In genomic region chr14:24082411-24083080, GRCh38 we compare ENCODE assay signal across 17 cellular contexts. TPM values are rescaled to one million over a fixed set of nuclear protein-coding genes. Genes with fewer than 3 reads are reported as not detected.
A peak's percentile ranks its signal among the peaks of the same experiment; 100 is the strongest.
DNase-seq lines count a peak whose midpoint lies in the region; ATAC-seq and TF ChIP-seq lines count a peak whose summit lies in the region.
"Had no signal": no experiment of that assay in that cellular context is flagged by ENCODE, and none has a peak within 500 bp of the region (broad histone marks: within the 10 kb centered on the region; RNA-seq: fewer than 3 reads in every experiment).

No MANE protein-coding gene starts in this region.

- H3K27ac Mint-ChIP-seq in activated CD4-positive, alpha-beta T cell treated with anti-CD3 and anti-CD28 coated beads, Interleukin-2, amount 10 ng/mL, durations not matched to agents 24 days and 14 days, result peak overlapping the region; percentile 77
- peak overlapping the region in 2 of 3 donors; percentile 76 to 94 for H3K27ac Mint-ChIP-seq in IgD-negative memory B cell
- H3K27ac Mint-ChIP-seq in central memory CD8-positive, alpha-beta T cell (ENCODE audit: low read depth), result peak overlapping the region; percentile 83
- H3K27ac Mint-ChIP-seq in neural crest cell (ENCODE audit: unreplicated experiment), result no peak overlapping the region

- peak overlapping the region; percentile 84 for H3K4me3 Mint-ChIP-seq in activated CD4-positive, alpha-beta T cell treated with anti-CD3 and anti-CD28 coated beads, Interleukin-2, amount 10 ng/mL, durations not matched to agents 24 days and 14 days
- peak overlapping the region; percentile 83 to 94 (median 88) for H3K4me3 Mint-ChIP-seq in IgD-negative memory B cell
- H3K4me3 Mint-ChIP-seq in central memory CD8-positive, alpha-beta T cell, result peak overlapping the region; percentile 83
- H3K4me3 Mint-ChIP-seq in neural crest cell, result peak overlapping the region; percentile 87

- peaks cover 6% of the 10 kb centered on the region for H3K27me3 Mint-ChIP-seq in activated CD4-positive, alpha-beta T cell treated with anti-CD3 and anti-CD28 coated beads, Interleukin-2, amount 10 ng/mL, durations not matched to agents 24 days and 14 days
- H3K27me3 Mint-ChIP-seq in IgD-negative memory B cell (no peaks in the 10 kb centered on the region), neural crest cell (ENCODE audit: low read depth) (peaks cover 68% of the 10 kb centered on the region)
- H3K27me3 Mint-ChIP-seq in central memory CD8-positive, alpha-beta T cell, result no peaks in the 10 kb centered on the region

- H3K4me1 Mint-ChIP-seq in activated CD4-positive, alpha-beta T cell treated with anti-CD3 and anti-CD28 coated beads, Interleukin-2, amount 10 ng/mL, durations not matched to agents 24 days and 14 days, result peaks cover 16% of the 10 kb centered on the region
- H3K4me1 Mint-ChIP-seq in IgD-negative memory B cell (peaks cover 15 to 25% (median 23%) of the 10 kb centered on the region in 3 donors), neural crest cell (peaks cover 35% of the 10 kb centered on the region)
- peaks cover 23% of the 10 kb centered on the region for H3K4me1 Mint-ChIP-seq in central memory CD8-positive, alpha-beta T cell

- no peak for ATAC-seq in central memory CD8-positive, alpha-beta T cell (replicated peaks; ENCODE audit: extremely low read depth, poor library complexity, severe bottlenecking)

- DNase-seq in activated CD4-positive, alpha-beta T cell treated with anti-CD3 and anti-CD28 coated beads, Interleukin-2, amount 10 ng/mL, durations not matched to agents 24 days and 14 days, result no peak
- no peak for DNase-seq in activated CD4-positive, alpha-beta T cell treated with anti-CD3 and anti-CD28 coated beads, Interleukin-2, amount 50 U/mL, for 4 hours
- no peak for DNase-seq in central memory CD8-positive, alpha-beta T cell (ENCODE audit: low spot score in 2 of 2)
- DNase-seq in neural crest cell (ENCODE audit: low read depth, low spot score) (no peak), DMS 273 (lab: John Stamatoyannopoulos, UW; ENCODE audit: unreplicated experiment) (no peak), GOT3 (lab: John Stamatoyannopoulos, UW) (no peak)
- DNase-seq in stimulated activated CD4-positive, alpha-beta T cell treated with anti-CD3 and anti-CD28 coated beads, Interleukin-2, amount 100 ng/mL, for 48 hours, result no peak
- DNase-seq: activated CD8-positive, alpha-beta memory T cell treated with anti-CD3 and anti-CD28 coated beads, Interleukin-2, amount 50 U/mL, for 4 hours; COR-L47; cortex of kidney; NCI-H1436; NCI-H510A treated with DMSO at 0.1 percent for 48 hours; OCI-M1 had no signal

- no peak for TF ChIP-seq CTCF in neural crest cell (conservative IDR thresholded peaks at IDR 0.05)

- no peaks in the 10 kb centered on the region for H3K9me3 Mint-ChIP-seq in activated CD4-positive, alpha-beta T cell treated with anti-CD3 and anti-CD28 coated beads, Interleukin-2, amount 10 ng/mL, durations not matched to agents 24 days and 14 days
- no peaks in the 10 kb centered on the region for H3K9me3 Mint-ChIP-seq in IgD-negative memory B cell
- no peaks in the 10 kb centered on the region for H3K9me3 Mint-ChIP-seq in central memory CD8-positive, alpha-beta T cell
- H3K9me3 Mint-ChIP-seq in neural crest cell, result no peaks in the 10 kb centered on the region

- no peaks in the 10 kb centered on the region for H3K36me3 Mint-ChIP-seq in activated CD4-positive, alpha-beta T cell treated with anti-CD3 and anti-CD28 coated beads, Interleukin-2, amount 10 ng/mL, durations not matched to agents 24 days and 14 days (ENCODE audit: low read depth)
- no peaks in the 10 kb centered on the region for H3K36me3 Mint-ChIP-seq in IgD-negative memory B cell
- peaks cover 7% of the 10 kb centered on the region for H3K36me3 Mint-ChIP-seq in central memory CD8-positive, alpha-beta T cell (ENCODE audit: insufficient read depth)
- H3K36me3 Mint-ChIP-seq in neural crest cell (ENCODE audit: low read depth), result no peaks in the 10 kb centered on the region

- intact Hi-C loops in activated CD4-positive, alpha-beta T cell treated with anti-CD3 and anti-CD28 coated beads, Interleukin-2, amount 10 ng/mL, durations not matched to agents 24 days and 14 days (cut with micrococcal nuclease), result no loop called here

RNA-seq across cellular contexts. Expression of gene CPNE6, which starts 11.2 kb away (rescaled TPM):
- total RNA-seq in activated CD4-positive, alpha-beta T cell treated with anti-CD3 and anti-CD28 coated beads, Interleukin-2, amount 10 ng/mL, durations not matched to agents 24 days and 14 days, result not detected in 2 replicates
- not detected for polyA plus RNA-seq in IgD-negative memory B cell
- not detected in 2 replicates for total RNA-seq in neural crest cell
- total RNA-seq: SK-MEL-5 had no signal
- polyA plus RNA-seq: A549, heart left ventricle had no signal

RNA-seq across cellular contexts. Expression of gene PCK2, which starts 11.6 kb away (rescaled TPM):
- total RNA-seq in activated CD4-positive, alpha-beta T cell treated with anti-CD3 and anti-CD28 coated beads, Interleukin-2, amount 10 ng/mL, durations not matched to agents 24 days and 14 days, result 63.6 and 64.2 TPM in 2 replicates
- 50.2 TPM for polyA plus RNA-seq in IgD-negative memory B cell
- total RNA-seq in neural crest cell, result 26.1 and 26.7 TPM in 2 replicates

RNA-seq across cellular contexts. Expression of gene CARMIL3, which starts 30.7 kb away (rescaled TPM):
- 1.3 and 1.5 TPM in 2 replicates for total RNA-seq in activated CD4-positive, alpha-beta T cell treated with anti-CD3 and anti-CD28 coated beads, Interleukin-2, amount 10 ng/mL, durations not matched to agents 24 days and 14 days
- 0.35 TPM for polyA plus RNA-seq in IgD-negative memory B cell
- total RNA-seq in neural crest cell, result 9.3 and 9.4 TPM in 2 replicates

RNA-seq across cellular contexts. Expression of gene DCAF11, which starts 32.0 kb away (rescaled TPM):
- 55.8 and 57.3 TPM in 2 replicates for total RNA-seq in activated CD4-positive, alpha-beta T cell treated with anti-CD3 and anti-CD28 coated beads, Interleukin-2, amount 10 ng/mL, durations not matched to agents 24 days and 14 days
- 74.5 TPM for polyA plus RNA-seq in IgD-negative memory B cell
- total RNA-seq in neural crest cell, result 52.5 and 53.9 TPM in 2 replicates

RNA-seq across cellular contexts. Expression of gene NRL, which starts 32.2 kb away (rescaled TPM):
- total RNA-seq in activated CD4-positive, alpha-beta T cell treated with anti-CD3 and anti-CD28 coated beads, Interleukin-2, amount 10 ng/mL, durations not matched to agents 24 days and 14 days, result 0.96 and 1.2 TPM in 2 replicates
- 2.6 TPM for polyA plus RNA-seq in IgD-negative memory B cell
- total RNA-seq in neural crest cell, result 1.2 and 2.3 TPM in 2 replicates
